Comparison of ENCODE assay signal across 8 cellular contexts in the genomic region with DNA sequence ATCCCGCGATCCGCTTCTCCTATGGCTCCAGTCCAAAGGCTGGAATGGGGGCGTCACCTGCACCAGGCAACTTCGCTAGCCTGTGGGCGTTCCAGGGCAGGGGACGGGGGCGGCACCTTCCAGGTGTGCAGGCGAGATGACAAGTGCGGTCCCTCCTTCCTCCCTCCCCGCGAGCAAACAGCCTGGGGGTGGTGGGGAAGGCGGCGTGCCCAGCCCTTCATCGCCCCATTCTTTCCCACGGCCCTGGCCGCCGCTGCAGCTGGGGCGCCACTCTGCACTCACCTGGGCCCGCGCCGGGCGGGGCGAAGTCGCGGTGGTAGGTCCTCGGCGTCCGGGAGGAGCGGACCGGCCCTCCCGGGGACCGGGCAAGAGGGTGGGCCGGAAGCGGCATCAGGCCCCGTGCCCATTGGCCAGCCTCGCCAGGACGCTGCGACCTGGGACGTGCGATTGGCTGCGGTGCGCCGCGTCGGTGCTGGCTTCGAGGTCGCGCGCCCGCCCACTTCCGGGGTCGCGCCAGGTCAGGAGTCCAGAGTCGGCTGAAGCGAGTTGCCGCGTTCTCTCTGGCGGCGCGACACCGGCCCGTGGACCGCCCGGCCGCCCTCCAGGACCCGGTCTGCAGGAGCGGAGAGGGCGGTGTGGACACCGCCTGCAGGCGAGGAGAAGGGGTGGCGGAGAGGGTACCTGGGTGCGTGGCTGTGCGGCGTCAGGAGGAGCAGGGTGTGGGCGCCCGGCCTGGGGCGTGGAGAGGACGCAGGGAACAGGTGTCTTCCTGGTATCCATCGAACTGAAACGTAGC. TPM values are rescaled to one million over a fixed set of nuclear protein-coding genes. Genes with fewer than 3 reads are reported as not detected.
A peak's percentile ranks its signal among the peaks of the same experiment; 100 is the strongest.
DNase-seq lines count a peak whose midpoint lies in the region; ATAC-seq and FAIRE-seq lines count a peak whose summit lies in the region.

A gene with protein sequence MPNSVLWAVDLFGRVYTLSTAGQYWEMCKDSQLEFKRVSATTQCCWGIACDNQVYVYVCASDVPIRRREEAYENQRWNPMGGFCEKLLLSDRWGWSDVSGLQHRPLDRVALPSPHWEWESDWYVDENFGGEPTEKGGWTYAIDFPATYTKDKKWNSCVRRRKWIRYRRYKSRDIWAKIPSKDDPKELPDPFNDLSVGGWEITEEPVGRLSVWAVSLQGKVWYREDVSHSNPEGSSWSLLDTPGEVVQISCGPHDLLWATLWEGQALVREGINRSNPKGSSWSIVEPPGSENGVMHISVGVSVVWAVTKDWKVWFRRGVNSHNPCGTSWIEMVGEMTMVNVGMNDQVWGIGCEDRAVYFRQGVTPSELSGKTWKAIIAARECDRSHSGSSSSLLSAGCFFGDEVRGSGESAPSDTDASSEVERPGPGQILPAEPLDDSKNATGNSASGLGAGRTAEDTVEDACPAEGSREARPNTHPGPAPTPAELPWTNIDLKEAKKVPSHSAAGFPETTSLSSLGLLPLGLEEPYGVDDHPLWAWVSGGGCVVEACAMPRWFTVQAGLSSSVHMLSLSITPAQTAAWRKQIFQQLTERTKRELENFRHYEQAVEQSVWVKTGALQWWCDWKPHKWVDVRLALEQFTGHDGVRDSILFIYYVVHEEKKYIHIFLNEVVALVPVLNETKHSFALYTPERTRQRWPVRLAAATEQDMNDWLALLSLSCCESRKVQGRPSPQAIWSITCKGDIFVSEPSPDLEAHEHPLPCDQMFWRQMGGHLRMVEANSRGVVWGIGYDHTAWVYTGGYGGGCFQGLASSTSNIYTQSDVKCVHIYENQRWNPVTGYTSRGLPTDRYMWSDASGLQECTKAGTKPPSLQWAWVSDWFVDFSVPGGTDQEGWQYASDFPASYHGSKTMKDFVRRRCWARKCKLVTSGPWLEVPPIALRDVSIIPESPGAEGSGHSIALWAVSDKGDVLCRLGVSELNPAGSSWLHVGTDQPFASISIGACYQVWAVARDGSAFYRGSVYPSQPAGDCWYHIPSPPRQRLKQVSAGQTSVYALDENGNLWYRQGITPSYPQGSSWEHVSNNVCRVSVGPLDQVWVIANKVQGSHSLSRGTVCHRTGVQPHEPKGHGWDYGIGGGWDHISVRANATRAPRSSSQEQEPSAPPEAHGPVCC (minus strand): TSS at position 389 of the 796 bp plus-strand sequence. CDS start 6,086 bp downstream, outside the sequence.

- ATAC-seq in GM21825 (IDR thresholded peaks at IDR 0.05; ENCODE audit: unreplicated experiment) (peak; percentile 98), naive B cell (ENCODE audit: low read depth in 2 of 2) (peak; percentile 86 to 89)
- ATAC-seq in activated T-cell treated with anti-CD3 and anti-CD28 coated beads, Interleukin-2, amount 50 U/mL, for 72 hours (replicated peaks in 1 of 2) = peak; percentile 96 to 97
- peak; percentile 100 for ATAC-seq in stimulated activated memory B cell treated with anti-CD40 and anti-IgM and Interleukin-4, amounts not matched to agents 10 μg/mL and 1 μg/mL and 100 μg/mL, for 72 hours

- H3K9me3 ChIP-seq in KOPT-K1 (ENCODE audit: insufficient read depth, low read length, poor library complexity, severe bottlenecking) = no peaks in the 10 kb centered on the region

- H3K36me3 Mint-ChIP-seq in activated T-cell treated with anti-CD3 and anti-CD28 coated beads, Interleukin-2, amount 50 U/mL, for 72 hours (ENCODE audit: insufficient read depth in 2 of 2) = peaks cover 6 to 8% of the 10 kb centered on the region in 2 donors
- H3K36me3 Mint-ChIP-seq in naive B cell = peaks cover 0 to 6% of the 10 kb centered on the region in 2 donors
- H3K36me3 Mint-ChIP-seq in stimulated activated memory B cell treated with anti-CD40 and anti-IgM and Interleukin-4, amounts not matched to agents 10 μg/mL and 1 μg/mL and 100 μg/mL, for 72 hours = peaks cover 28% of the 10 kb centered on the region

- DNase-seq in DMS79 treated with DMSO at 0.1 percent for 48 hours (lab: John Stamatoyannopoulos, UW) (peak; percentile 89), RCC 7860 (ENCODE audit: low spot score) (peak; percentile 81), fibroblast of gingiva (ENCODE audit: low read depth) (peak; percentile 92), naive B cell (peak; percentile 91)
- DNase-seq in activated T-cell treated with anti-CD3 and anti-CD28 coated beads, Interleukin-2, amount 50 U/mL, for 72 hours = peak; percentile 94 to 96

- peak within 1 kb of the TSS; percentile 93 to 99 for H3K4me3 Mint-ChIP-seq in activated T-cell treated with anti-CD3 and anti-CD28 coated beads, Interleukin-2, amount 50 U/mL, for 72 hours
- H3K4me3 Mint-ChIP-seq in naive B cell = peak within 1 kb of the TSS; percentile 91 to 98 (median 96)
- peak within 1 kb of the TSS; percentile 98 for H3K4me3 Mint-ChIP-seq in stimulated activated memory B cell treated with anti-CD40 and anti-IgM and Interleukin-4, amounts not matched to agents 10 μg/mL and 1 μg/mL and 100 μg/mL, for 72 hours

- H3K36me3 ChIP-seq in KOPT-K1 (ENCODE audit: insufficient read depth, low read length) = peaks cover 17% of the 10 kb centered on the region

- H3K9me3 Mint-ChIP-seq in activated T-cell treated with anti-CD3 and anti-CD28 coated beads, Interleukin-2, amount 50 U/mL, for 72 hours = no peaks in the 10 kb centered on the region
- H3K9me3 Mint-ChIP-seq in naive B cell = no peaks in the 10 kb centered on the region
- H3K9me3 Mint-ChIP-seq in stimulated activated memory B cell treated with anti-CD40 and anti-IgM and Interleukin-4, amounts not matched to agents 10 μg/mL and 1 μg/mL and 100 μg/mL, for 72 hours = no peaks in the 10 kb centered on the region

- no peak for FAIRE-seq in RCC 7860 (lab: Jason Lieb, UNC)

- no peaks in the 10 kb centered on the region for H3K27me3 Mint-ChIP-seq in activated T-cell treated with anti-CD3 and anti-CD28 coated beads, Interleukin-2, amount 50 U/mL, for 72 hours (ENCODE audit: low read depth)
- H3K27me3 Mint-ChIP-seq in naive B cell = no peaks in the 10 kb centered on the region
- H3K27me3 Mint-ChIP-seq in stimulated activated memory B cell treated with anti-CD40 and anti-IgM and Interleukin-4, amounts not matched to agents 10 μg/mL and 1 μg/mL and 100 μg/mL, for 72 hours = no peaks in the 10 kb centered on the region

- H3K4me1 Mint-ChIP-seq in activated T-cell treated with anti-CD3 and anti-CD28 coated beads, Interleukin-2, amount 50 U/mL, for 72 hours (ENCODE audit: low read depth) = peaks cover 56% of the 10 kb centered on the region
- H3K4me1 Mint-ChIP-seq in naive B cell = peaks cover 23 to 47% (median 42%) of the 10 kb centered on the region in 3 donors
- peaks cover 50% of the 10 kb centered on the region for H3K4me1 Mint-ChIP-seq in stimulated activated memory B cell treated with anti-CD40 and anti-IgM and Interleukin-4, amounts not matched to agents 10 μg/mL and 1 μg/mL and 100 μg/mL, for 72 hours

- peak within 1 kb of the TSS; percentile 67 for H3K27ac ChIP-seq in KOPT-K1 (ENCODE audit: low read depth, low read length, poor library complexity, severe bottlenecking)

- H3K27ac Mint-ChIP-seq in activated T-cell treated with anti-CD3 and anti-CD28 coated beads, Interleukin-2, amount 50 U/mL, for 72 hours = peak within 1 kb of the TSS; percentile 91
- peak within 1 kb of the TSS; percentile 88 to 97 (median 96) for H3K27ac Mint-ChIP-seq in naive B cell
- peak within 1 kb of the TSS; percentile 77 for H3K27ac Mint-ChIP-seq in stimulated activated memory B cell treated with anti-CD40 and anti-IgM and Interleukin-4, amounts not matched to agents 10 μg/mL and 1 μg/mL and 100 μg/mL, for 72 hours

RNA-seq across cellular contexts. Expression of the gene that starts here (rescaled TPM):
- total RNA-seq in activated T-cell treated with anti-CD3 and anti-CD28 coated beads, Interleukin-2, amount 50 U/mL, for 72 hours = 10 to 100 TPM; 40.7 to 53.0 TPM
- 10 to 100 TPM in 5 of 6 donors, 1 to 10 TPM in 1; 6.5 to 23.8 (median 12.4) TPM for polyA plus RNA-seq in naive B cell (ENCODE audit: low read depth in 6 of 6)

Comparison
In these comparisons a context has a peak if more than half of its experiments do, and no peak if none do; other contexts are left out.
1. Peak in every context shown above with its lines: DNase-seq, ATAC-seq and H3K27ac ChIP-seq.